9 cellular contexts compared by ENCODE assay signal in the genomic region with DNA sequence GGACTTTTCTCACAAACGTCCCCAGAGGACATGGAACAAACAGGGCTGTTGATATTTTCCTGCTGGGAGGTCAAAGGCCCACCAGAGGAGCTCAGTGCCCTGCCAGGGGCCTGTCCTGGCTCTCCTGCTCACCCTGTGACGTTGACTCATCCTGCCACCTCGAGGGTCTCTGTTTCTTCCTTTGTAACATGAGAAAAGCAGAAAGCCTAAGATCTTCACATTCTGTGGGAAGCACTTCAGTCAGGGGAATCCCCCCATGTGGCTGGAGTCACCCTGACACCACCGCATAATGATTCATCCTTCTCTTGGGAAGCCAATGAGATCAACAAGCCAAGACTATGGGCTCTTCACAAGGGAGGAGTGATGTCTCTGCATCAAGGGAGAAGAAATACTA.
DNase-seq lines count a peak whose midpoint lies in the region; ATAC-seq, FAIRE-seq and TF ChIP-seq lines count a peak whose summit lies in the region.
"Had no signal": no experiment of that assay in that cellular context is flagged by ENCODE, and none has a peak within 500 bp of the region (broad histone marks: within the 10 kb centered on the region; RNA-seq: fewer than 3 reads in every experiment).

No MANE protein-coding gene starts in this region.

- ATAC-seq in SK-N-SH treated with all-trans-retinoic acid at 6 μM for 48 hours (peak; percentile 77), HG03432 (IDR thresholded peaks at IDR 0.05; ENCODE audit: unreplicated experiment) (no peak), Right ventricle myocardium inferior (no peak)

- peak overlapping the region; percentile 41 for H3K27ac Mint-ChIP-seq in chondrocyte (ENCODE audit: unreplicated experiment)

- intact Hi-C loops in Right ventricle myocardium inferior (cut with DNase I), result no loop called here

- no peak for TF ChIP-seq CTCF in chondrocyte (IDR thresholded peaks at IDR 0.05)

- peaks cover 9% of the 10 kb centered on the region for H3K4me1 Mint-ChIP-seq in chondrocyte (ENCODE audit: low read depth)

- H3K36me3 Mint-ChIP-seq in chondrocyte (ENCODE audit: low read depth), result peaks cover 1% of the 10 kb centered on the region

- no peak overlapping the region for H3K4me3 Mint-ChIP-seq in chondrocyte (ENCODE audit: unreplicated experiment)

- H3K9me3 Mint-ChIP-seq in chondrocyte (ENCODE audit: low read depth), result no peaks in the 10 kb centered on the region

- DNase-seq in GM18507 (ENCODE audit: extremely low spot score, insufficient read length, low read depth) (no peak), chondrocyte (ENCODE audit: low spot score) (no peak), SKM-1 treated with dmso at 0.1 percent for 144 hours (lab: John Stamatoyannopoulos, UW; ENCODE audit: unreplicated experiment) (no peak), NCI-H510A treated with DMSO at 0.1 percent for 48 hours (lab: John Stamatoyannopoulos, UW) (no peak), Right ventricle myocardium inferior (ENCODE audit: missing footprints) (no peak)
- DNase-seq in stimulated activated CD4-positive, alpha-beta T cell treated with anti-CD3 and anti-CD28 coated beads, Interleukin-2, amount 100 ng/mL, for 48 hours, result peak; percentile 35 to 41

- FAIRE-seq in GM18507 (lab: Jason Lieb, UNC), result peak; percentile 55
- FAIRE-seq: frontal cortex had no signal

- H3K27me3 Mint-ChIP-seq in chondrocyte (ENCODE audit: low read depth), result peaks cover 23% of the 10 kb centered on the region

TF ChIP-seq in SK-N-SH treated with all-trans-retinoic acid at 6 μM for 48 hours, 23 proteins besides CTCF, POLR2A, EP300 and RAD21:
- TF ChIP-seq TOX (CRISPR knock-in tag; IDR thresholded peaks at IDR 0.05; ENCODE audit: borderline replicate concordance) (no peak), PPARA (CRISPR knock-in tag; IDR thresholded peaks at IDR 0.05; ENCODE audit: borderline replicate concordance) (no peak), BACH2 (CRISPR knock-in tag; IDR thresholded peaks at IDR 0.05; ENCODE audit: borderline replicate concordance) (no peak), ZNF8 (CRISPR knock-in tag; IDR thresholded peaks at IDR 0.05) (no peak), ISL1 (CRISPR knock-in tag; IDR thresholded peaks at IDR 0.05) (no peak), OSR1 (CRISPR knock-in tag; IDR thresholded peaks at IDR 0.05) (no peak)
- TF ChIP-seq, protein P1, sequence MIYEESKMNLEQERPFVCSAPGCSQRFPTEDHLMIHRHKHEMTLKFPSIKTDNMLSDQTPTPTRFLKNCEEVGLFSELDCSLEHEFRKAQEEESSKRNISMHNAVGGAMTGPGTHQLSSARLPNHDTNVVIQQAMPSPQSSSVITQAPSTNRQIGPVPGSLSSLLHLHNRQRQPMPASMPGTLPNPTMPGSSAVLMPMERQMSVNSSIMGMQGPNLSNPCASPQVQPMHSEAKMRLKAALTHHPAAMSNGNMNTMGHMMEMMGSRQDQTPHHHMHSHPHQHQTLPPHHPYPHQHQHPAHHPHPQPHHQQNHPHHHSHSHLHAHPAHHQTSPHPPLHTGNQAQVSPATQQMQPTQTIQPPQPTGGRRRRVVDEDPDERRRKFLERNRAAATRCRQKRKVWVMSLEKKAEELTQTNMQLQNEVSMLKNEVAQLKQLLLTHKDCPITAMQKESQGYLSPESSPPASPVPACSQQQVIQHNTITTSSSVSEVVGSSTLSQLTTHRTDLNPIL (CRISPR knock-in tag; IDR thresholded peaks at IDR 0.05; ENCODE audit: low read depth), result no peak

Comparison
In these comparisons a context has a peak if more than half of its experiments do, and no peak if none do; other contexts are left out.
1. DNase-seq: peak in stimulated activated CD4-positive, alpha-beta T cell treated with anti-CD3 and anti-CD28 coated beads, Interleukin-2, amount 100 ng/mL, for 48 hours (2 of 2); none in GM18507 (single experiment), chondrocyte (single experiment), SKM-1 treated with dmso at 0.1 percent for 144 hours (single experiment), NCI-H510A treated with DMSO at 0.1 percent for 48 hours (single experiment) and Right ventricle myocardium inferior (single experiment).